27 cellular contexts compared by ENCODE assay signal in genomic region chr3:38811822-38812221, GRCh38. TPM values are rescaled to one million over a fixed set of nuclear protein-coding genes. Genes with fewer than 3 reads are reported as not detected.
"Had no signal": no experiment of that assay in that cellular context is flagged by ENCODE, and none has a peak within 500 bp of the region (broad histone marks: within the 10 kb centered on the region; RNA-seq: fewer than 3 reads in every experiment).

No MANE protein-coding gene starts in this region.

- H3K9me3 Mint-ChIP-seq: T-cell had no signal

- H3K9me3 ChIP-seq: MG63, SK-N-SH had no signal

- ATAC-seq: Panc1, PC-3, T-cell had no signal

- H3K9ac ChIP-seq: SK-N-SH had no signal

- H3K27me3 ChIP-seq: MG63 had no signal

- DNase-seq: IMR-90; Karpas-422; KG1; MG63; NCI-H1105; NCI-H1417; NCI-H1436 treated with DMSO at 0.1 percent for 48 hours; NCI-H1694; NCI-H187 treated with DMSO at 0.1 percent for 48 hours; NCI-H2029 treated with DMSO at 0.1 percent for 48 hours; NCI-H2171 treated with DMSO at 0.1 percent for 48 hours; NCI-H345; NCI-H446 treated with DMSO at 0.1 percent for 48 hours; NCI-H524; NCI-H526 treated with DMSO at 0.1 percent for 48 hours; NCI-H748 treated with DMSO at 0.1 percent for 48 hours; NK-92 treated with Interleukin-12 subunit alpha and Interleukin-12 subunit beta, amount 100 ng/mL, for 24 hours; PC-3; SHP77; SK-N-SH; SW 1271; T-cell had no signal

- H3K27ac ChIP-seq: RWPE1 had no signal

- H3K36me3 Mint-ChIP-seq: T-cell had no signal

- H3K4me3 Mint-ChIP-seq: T-cell had no signal

- H3K4me2 ChIP-seq: SK-N-SH had no signal

- H3K4me1 Mint-ChIP-seq: T-cell had no signal

- H3K27ac Mint-ChIP-seq: T-cell had no signal

RNA-seq across cellular contexts. Expression of gene SCN10A, which starts 4.2 kb away (rescaled TPM):
- total RNA-seq: HT-29, IMR-90, OCI-LY7, PC-3, SK-MEL-5, T-cell had no signal
